In the genomic region with DNA sequence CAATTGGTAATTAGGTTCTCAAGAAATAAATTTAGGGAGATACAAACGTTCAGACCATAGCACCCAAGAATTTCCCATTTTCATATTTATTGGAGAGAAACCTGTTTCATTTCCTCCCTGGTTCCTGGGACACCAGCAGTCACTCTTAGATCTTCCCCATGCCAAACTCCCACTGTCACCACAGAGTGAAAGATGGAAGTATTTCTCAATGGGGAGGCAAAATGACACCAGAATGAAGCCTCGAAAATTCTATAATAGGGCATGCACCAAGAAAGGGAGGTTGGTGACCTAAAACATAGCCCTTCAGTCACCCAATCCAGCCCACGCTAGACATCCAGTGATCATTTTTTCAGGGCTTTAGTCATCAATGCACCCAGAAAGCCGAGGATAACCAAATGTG, we compare ENCODE assay signal across 24 cellular contexts.
"Had no signal": no experiment of that assay in that cellular context is flagged by ENCODE, and none has a peak within 500 bp of the region (broad histone marks: within the 10 kb centered on the region; RNA-seq: fewer than 3 reads in every experiment).

No MANE protein-coding gene starts in this region.

- DNase-seq: cortex of kidney; dermis blood vessel endothelial cell; dorsolateral prefrontal cortex; effector CD4-positive, alpha-beta T cell; effector CD8-positive, alpha-beta T cell; effector memory CD4-positive, alpha-beta T cell; effector memory CD8-positive, alpha-beta T cell; endodermal cell; erythroblast; esophagus squamous epithelium; foreskin fibroblast; foreskin keratinocyte; foreskin melanocyte; gastrocnemius medialis; glutamatergic neuron; head of caudate nucleus; heart left ventricle; heart right ventricle had no signal

- H3K4me3 ChIP-seq: coronary artery, dorsolateral prefrontal cortex, esophagus muscularis mucosa, esophagus squamous epithelium, gastrocnemius medialis, gastroesophageal sphincter, heart left ventricle, heart right ventricle had no signal

- H3K4me1 Mint-ChIP-seq: endodermal cell had no signal

- H3K4me1 ChIP-seq: esophagus muscularis mucosa, esophagus squamous epithelium, foreskin keratinocyte, gastrocnemius medialis, gastroesophageal sphincter, heart right ventricle had no signal

- H3K9me3 Mint-ChIP-seq: endodermal cell had no signal

- H3K27ac Mint-ChIP-seq: dendritic cell treated with granulocyte-macrophage colony-stimulating factor and Interleukin-4, amounts not matched to agents 40 ng/mL and 50 ng/mL, for 4 days; effector memory CD8-positive, alpha-beta T cell; endodermal cell had no signal

- H3K27ac ChIP-seq: coronary artery, dorsolateral prefrontal cortex, epithelial cell of prostate, esophagus muscularis mucosa, esophagus squamous epithelium, foreskin keratinocyte, gastrocnemius medialis, gastroesophageal sphincter, heart left ventricle, heart right ventricle had no signal

- H3K27me3 ChIP-seq: esophagus muscularis mucosa, esophagus squamous epithelium, foreskin keratinocyte, gastrocnemius medialis, gastroesophageal sphincter, heart left ventricle, heart right ventricle had no signal

- H3K27me3 Mint-ChIP-seq: dendritic cell treated with granulocyte-macrophage colony-stimulating factor and Interleukin-4, amounts not matched to agents 40 ng/mL and 50 ng/mL, for 4 days; effector memory CD8-positive, alpha-beta T cell had no signal

- H3K36me3 ChIP-seq: esophagus muscularis mucosa, esophagus squamous epithelium, gastrocnemius medialis, gastroesophageal sphincter, heart left ventricle, heart right ventricle had no signal

- ATAC-seq: effector memory CD8-positive, alpha-beta T cell; esophagus mucosa; foreskin keratinocyte; gastrocnemius medialis; gastroesophageal sphincter; heart left ventricle; heart right ventricle had no signal

- H3K4me3 Mint-ChIP-seq: dendritic cell treated with granulocyte-macrophage colony-stimulating factor and Interleukin-4, amounts not matched to agents 40 ng/mL and 50 ng/mL, for 4 days; effector memory CD8-positive, alpha-beta T cell; endodermal cell had no signal

- H3K9me3 ChIP-seq: esophagus muscularis mucosa, esophagus squamous epithelium, gastrocnemius medialis, gastroesophageal sphincter had no signal
